In genomic region chr9:27865031-27865438, GRCh38 we compare ENCODE assay signal across 13 cellular contexts.
DNase-seq lines count a peak whose midpoint lies in the region; ATAC-seq and FAIRE-seq lines count a peak whose summit lies in the region.
"Had no signal": no experiment of that assay in that cellular context is flagged by ENCODE, and none has a peak within 500 bp of the region (broad histone marks: within the 10 kb centered on the region; RNA-seq: fewer than 3 reads in every experiment).

No MANE protein-coding gene starts in this region.

- 6% methylated on average over 4 of the region's 4 CpGs for whole genome bisulfite sequencing in right cardiac atrium

- peak; percentile 22 to 64 for ATAC-seq in right cardiac atrium
- ATAC-seq in HG03571 (IDR thresholded peaks at IDR 0.05; ENCODE audit: unreplicated experiment), result no peak
- ATAC-seq: activated CD8-positive, alpha-beta T cell treated with anti-CD3 and anti-CD28 coated beads, Interleukin-2, amount 10 ng/mL, durations not matched to agents 7 days and 5 days; stimulated activated naive B cell treated with anti-CD40 and anti-IgM and Interleukin-4, amounts not matched to agents 10 μg/mL and 1 μg/mL and 100 μg/mL, for 72 hours had no signal

- DNase-seq in right cardiac atrium (no peak), cardiac septum (ENCODE audit: low spot score) (no peak), SHP77 (lab: John Stamatoyannopoulos, UW) (peak; percentile 23 to 48), urothelium cell line (ENCODE audit: low spot score) (peak; percentile 72), NCI-H2107 treated with DMSO at 0.1 percent for 48 hours (lab: John Stamatoyannopoulos, UW; ENCODE audit: unreplicated experiment) (no peak)
- DNase-seq in stimulated activated CD4-positive, alpha-beta T cell treated with anti-CD3 and anti-CD28 coated beads, Interleukin-15, amount 100 ng/mL, for 24 hours, result no peak
- DNase-seq: activated CD8-positive, alpha-beta T cell treated with anti-CD3 and anti-CD28 coated beads, Interleukin-2, amount 10 ng/mL, durations not matched to agents 7 days and 5 days; activated naive CD4-positive, alpha-beta T cell treated with anti-CD3 and anti-CD28 coated beads for 36 hours; NCI-H774; stimulated activated naive B cell treated with anti-CD40 and anti-IgM and Interleukin-4, amounts not matched to agents 10 μg/mL and 1 μg/mL and 100 μg/mL, for 72 hours had no signal

- no peaks in the 10 kb centered on the region for H3K4me1 ChIP-seq in right cardiac atrium (ENCODE audit: control insufficient read depth, insufficient read depth, low read length)

- intact Hi-C loops in right cardiac atrium (cut with DNase I), result no loop called here
- intact Hi-C loops in cardiac septum (cut with DNase I), result no loop called here

- H3K9me3 ChIP-seq in right cardiac atrium (ENCODE audit: control insufficient read depth, low read length), result no peaks in the 10 kb centered on the region

- no peak overlapping the region for H3K4me3 ChIP-seq in right cardiac atrium (ENCODE audit: low read length)

- no peaks in the 10 kb centered on the region for H3K27me3 ChIP-seq in right cardiac atrium (ENCODE audit: control insufficient read depth, insufficient read depth)

- FAIRE-seq in islet of Langerhans (lab: Jason Lieb, UNC) (peak; percentile 84), urothelium cell line (lab: Jason Lieb, UNC) (peak; percentile 92)
- FAIRE-seq: G401.6 had no signal

- no peak overlapping the region for H3K27ac ChIP-seq in right cardiac atrium (ENCODE audit: low read length)

Comparison
In these comparisons a context has a peak if more than half of its experiments do, and no peak if none do; other contexts are left out.
1. DNase-seq: peak in SHP77 (2 of 2) and urothelium cell line (single experiment); none in right cardiac atrium (0 of 3), cardiac septum (single experiment), stimulated activated CD4-positive, alpha-beta T cell treated with anti-CD3 and anti-CD28 coated beads, Interleukin-15, amount 100 ng/mL, for 24 hours (single experiment) and NCI-H2107 treated with DMSO at 0.1 percent for 48 hours (single experiment).